Comparison of ENCODE assay signal across 11 cellular contexts in the genomic region with DNA sequence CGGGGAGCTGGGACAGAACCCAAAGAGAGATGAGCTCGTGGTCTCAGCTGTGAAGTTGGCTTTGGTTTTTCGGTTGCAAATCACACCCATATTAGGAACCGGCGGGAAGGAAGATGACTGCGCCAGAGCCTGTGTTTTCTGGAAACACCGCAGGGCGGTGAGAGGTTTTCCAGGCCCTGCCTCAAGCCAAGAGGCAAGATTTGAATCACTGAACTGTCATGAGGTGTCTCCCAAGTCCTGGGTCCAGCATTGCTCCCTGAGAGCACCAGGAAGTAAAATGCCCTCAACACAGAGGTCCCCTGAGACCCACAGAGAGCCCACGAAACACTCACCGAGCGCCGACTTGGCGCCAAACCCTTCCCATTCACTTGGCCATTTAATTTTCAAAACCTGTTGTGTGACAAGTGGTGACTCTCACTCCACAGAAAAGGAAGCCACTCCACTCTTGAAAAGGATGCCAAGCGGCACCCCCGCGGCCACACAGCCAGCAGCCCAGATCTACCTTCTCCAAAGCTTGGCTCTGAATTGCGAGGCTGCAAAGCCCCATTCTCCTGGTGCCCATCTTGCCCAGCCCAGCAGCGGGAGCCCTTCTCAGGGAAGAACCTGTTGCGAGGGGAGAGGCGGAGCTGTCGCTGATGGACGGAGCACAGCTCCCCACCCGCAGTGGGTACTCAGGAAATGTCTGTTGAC.
DNase-seq lines count a peak whose midpoint lies in the region; ATAC-seq and TF ChIP-seq lines count a peak whose summit lies in the region.
"Had no signal": no experiment of that assay in that cellular context is flagged by ENCODE, and none has a peak within 500 bp of the region (broad histone marks: within the 10 kb centered on the region; RNA-seq: fewer than 3 reads in every experiment).

No MANE protein-coding gene starts in this region.

- H3K27ac ChIP-seq in CD4-positive, alpha-beta memory T cell (ENCODE audit: low read depth, low read length): no peak overlapping the region
- peak overlapping the region; percentile 57 for H3K27ac ChIP-seq in OCI-LY1 (ENCODE audit: low read depth, low read length, poor library complexity, severe bottlenecking)
- peak overlapping the region; percentile 19 for H3K27ac ChIP-seq in effector memory CD4-positive, alpha-beta T cell (ENCODE audit: insufficient read depth, low read length, poor library complexity, severe bottlenecking)
- H3K27ac ChIP-seq in tibial artery: no peak overlapping the region

- H3F3A ChIP-seq in OCI-LY1 (ENCODE audit: insufficient read depth, low read length): no peaks in the 10 kb centered on the region

- H3K36me3 Mint-ChIP-seq in CD4-positive, alpha-beta memory T cell: no peaks in the 10 kb centered on the region

- H3K79me2 ChIP-seq in OCI-LY1 (ENCODE audit: insufficient read depth, low read length): no peaks in the 10 kb centered on the region

- ATAC-seq in left ventricle myocardium superior (no peak), HG03175 (IDR thresholded peaks at IDR 0.05; ENCODE audit: unreplicated experiment) (no peak)

- intact Hi-C loops in CD4-positive, alpha-beta memory T cell (cut with micrococcal nuclease): no loop called here
- intact Hi-C loops in tibial artery (cut with DNase I; ENCODE audit: low total_unique reads): no loop called here
- intact Hi-C loops in left ventricle myocardium superior (cut with micrococcal nuclease): no loop called here

- peak overlapping the region in 6 of 7 donors; percentile 68 to 90 (median 88) for H3K27ac Mint-ChIP-seq in CD4-positive, alpha-beta memory T cell

- H3K4me2 ChIP-seq in OCI-LY1 (ENCODE audit: low read length): peak overlapping the region; percentile 50

- H3K4me3 Mint-ChIP-seq in CD4-positive, alpha-beta memory T cell: peak overlapping the region; percentile 17 to 86 (median 76)

- POLR2A ChIA-PET in CD4-positive, alpha-beta memory T cell (lab: Charles Lee; ENCODE audit: partially characterized antibody): interaction anchor here (1.0 to 9.0 kb wide), 9 partner anchors 7 to 181 kb away, joined by 3 to 172 read pairs (median 4); a partner anchor contains a TSS

- no peak overlapping the region for H3K4me3 ChIP-seq in CD4-positive, alpha-beta memory T cell (ENCODE audit: low read length in 2 of 2)
- H3K4me3 ChIP-seq in OCI-LY1 (ENCODE audit: low read depth, low read length, poor library complexity, severe bottlenecking) (peak overlapping the region; percentile 4), tibial artery (no peak overlapping the region)
- H3K4me3 ChIP-seq in effector memory CD4-positive, alpha-beta T cell (ENCODE audit: insufficient read depth, low read depth, low read length, poor library complexity, severe bottlenecking): peak overlapping the region; percentile 7
- H3K4me3 ChIP-seq: sigmoid colon had no signal

- TF ChIP-seq CTCF in GM12873 (IDR thresholded peaks at IDR 0.05; ENCODE audit: insufficient read depth, low read depth, low read length, missing control alignments) (peak; percentile 8), OCI-LY1 (IDR thresholded peaks at IDR 0.05; ENCODE audit: low read length) (no peak), tibial artery (IDR thresholded peaks at IDR 0.05) (no peak)

- H3K9me3 Mint-ChIP-seq in CD4-positive, alpha-beta memory T cell: no peaks in the 10 kb centered on the region

- no peaks in the 10 kb centered on the region for H4K20me1 ChIP-seq in OCI-LY1 (ENCODE audit: insufficient read depth, low read length)

- DNase-seq in CD4-positive, alpha-beta memory T cell: peak in 2 of 5 donors; percentile 12 to 33
- no peak for DNase-seq in effector memory CD4-positive, alpha-beta T cell
- DNase-seq in tibial artery: no peak
- DNase-seq in left ventricle myocardium superior: no peak
- DNase-seq in retina: no peak
- DNase-seq: hypothalamus, NCI-H526, sigmoid colon had no signal

- CTCF ChIA-PET in CD4-positive, alpha-beta memory T cell (lab: Charles Lee; ENCODE audit: partially characterized antibody): interaction anchor here (1.2 to 2.1 kb wide), 4 partner anchors 9 to 132 kb away, joined by 4 to 9 read pairs (median 4); a partner anchor contains a TSS

- peak overlapping the region; percentile 31; the same call in 1 of the 2 replicates for H3K9ac ChIP-seq in OCI-LY1 (ENCODE audit: low read length)

- H3K9me2 ChIP-seq in OCI-LY1 (ENCODE audit: low read depth, low read length): no peaks in the 10 kb centered on the region

- no peaks in the 10 kb centered on the region for H3K9me3 ChIP-seq in CD4-positive, alpha-beta memory T cell (ENCODE audit: control insufficient read depth in 1 of 2, low read length in 2 of 2)
- H3K9me3 ChIP-seq in OCI-LY1 (ENCODE audit: low read length) (no peaks in the 10 kb centered on the region), tibial artery (no peaks in the 10 kb centered on the region)
- H3K9me3 ChIP-seq in effector memory CD4-positive, alpha-beta T cell (ENCODE audit: control insufficient read depth, low read length): no peaks in the 10 kb centered on the region
- H3K9me3 ChIP-seq: sigmoid colon had no signal

- no peaks in the 10 kb centered on the region for H3K27me3 Mint-ChIP-seq in CD4-positive, alpha-beta memory T cell

- H3K36me3 ChIP-seq in CD4-positive, alpha-beta memory T cell (ENCODE audit: insufficient read depth, low read length): no peaks in the 10 kb centered on the region
- no peaks in the 10 kb centered on the region for H3K36me3 ChIP-seq in OCI-LY1 (ENCODE audit: insufficient read depth, low read length)
- H3K36me3 ChIP-seq in effector memory CD4-positive, alpha-beta T cell (ENCODE audit: control insufficient read depth, insufficient read depth, low read length): no peaks in the 10 kb centered on the region
- no peaks in the 10 kb centered on the region for H3K36me3 ChIP-seq in tibial artery
- H3K36me3 ChIP-seq: sigmoid colon had no signal

- H3K4me1 Mint-ChIP-seq in CD4-positive, alpha-beta memory T cell: peaks cover 22 to 58% (median 41%) of the 10 kb centered on the region in 4 donors

- H2AFZ ChIP-seq in OCI-LY1 (ENCODE audit: low read length): 0 out of 2 replicates have a peak overlapping the region, but pooled peaks have one; percentile 4

- H3K27me3 ChIP-seq in CD4-positive, alpha-beta memory T cell (ENCODE audit: insufficient read depth, low read length): no peaks in the 10 kb centered on the region
- H3K27me3 ChIP-seq in OCI-LY1 (ENCODE audit: insufficient read depth, low read length) (no peaks in the 10 kb centered on the region), tibial artery (peaks cover 0 to 61% of the 10 kb centered on the region in 2 donors)
- H3K27me3 ChIP-seq in effector memory CD4-positive, alpha-beta T cell (replicated peaks; ENCODE audit: control insufficient read depth, insufficient read depth, low read length, poor library complexity, severe bottlenecking): no peaks in the 10 kb centered on the region
- H3K27me3 ChIP-seq: sigmoid colon had no signal

- peaks cover 93% of the 10 kb centered on the region for H3K4me1 ChIP-seq in CD4-positive, alpha-beta memory T cell (ENCODE audit: insufficient read depth, low read length)
- peaks cover 56% of the 10 kb centered on the region for H3K4me1 ChIP-seq in OCI-LY1 (ENCODE audit: insufficient read depth, low read length, severe bottlenecking)
- H3K4me1 ChIP-seq in effector memory CD4-positive, alpha-beta T cell (ENCODE audit: control insufficient read depth, insufficient read depth, low read length, poor library complexity, severe bottlenecking): peaks cover 79% of the 10 kb centered on the region
- no peaks in the 10 kb centered on the region for H3K4me1 ChIP-seq in tibial artery

Comparison
In these comparisons a context has a peak if more than half of its experiments do, and no peak if none do; other contexts are left out.
1. H3K27ac ChIP-seq: peak in OCI-LY1 (single experiment) and effector memory CD4-positive, alpha-beta T cell (single experiment); none in CD4-positive, alpha-beta memory T cell (single experiment) and tibial artery (0 of 2).
2. H3K4me3 ChIP-seq: peak in OCI-LY1 (single experiment) and effector memory CD4-positive, alpha-beta T cell (single experiment); none in CD4-positive, alpha-beta memory T cell (0 of 2) and tibial artery (0 of 2).